In genomic region chr3:51722362-51722761, GRCh38 we compare ENCODE assay signal across 19 cellular contexts. TPM values are rescaled to one million over a fixed set of nuclear protein-coding genes. Genes with fewer than 3 reads are reported as not detected.
DNase-seq lines count a peak whose midpoint lies in the region; ATAC-seq, FAIRE-seq and TF ChIP-seq lines count a peak whose summit lies in the region.
"Had no signal": no experiment of that assay in that cellular context is flagged by ENCODE, and none has a peak within 500 bp of the region (broad histone marks: within the 10 kb centered on the region; RNA-seq: fewer than 3 reads in every experiment).

No MANE protein-coding gene starts in this region.

- H3K36me3 Mint-ChIP-seq in activated CD8-positive, alpha-beta T cell treated with anti-CD3 and anti-CD28 coated beads for 36 hours (ENCODE audit: low read depth): no peaks in the 10 kb centered on the region

- H3K4me1 Mint-ChIP-seq in stimulated activated naive CD8-positive, alpha-beta T cell treated with anti-CD3 and anti-CD28 coated beads, Interleukin-15, amount 100 ng/mL, for 72 hours: peaks cover 45% of the 10 kb centered on the region
- peaks cover 36% of the 10 kb centered on the region for H3K4me1 Mint-ChIP-seq in activated CD8-positive, alpha-beta T cell treated with anti-CD3 and anti-CD28 coated beads for 36 hours (ENCODE audit: low read depth)

- peak; percentile 21; the same call in 1 of the 2 replicates for TF ChIP-seq CTCF in LNCaP clone FGC (IDR thresholded peaks at IDR 0.05; ENCODE audit: control insufficient read depth, extremely low read depth, insufficient read depth)
- peak; percentile 30 for TF ChIP-seq CTCF in activated CD8-positive, alpha-beta T cell treated with anti-CD3 and anti-CD28 coated beads for 36 hours (IDR thresholded peaks at IDR 0.05)

- H3K4me3 ChIP-seq in LNCaP clone FGC (ENCODE audit: low read depth, low read length): no peak overlapping the region
- H3K4me3 ChIP-seq: cardiac muscle cell, lung, upper lobe of left lung had no signal

- POLR2A ChIA-PET in activated CD8-positive, alpha-beta T cell treated with anti-CD3 and anti-CD28 coated beads for 36 hours (lab: Charles Lee): no interaction called here

- H3K4me3 Mint-ChIP-seq in stimulated activated naive CD8-positive, alpha-beta T cell treated with anti-CD3 and anti-CD28 coated beads, Interleukin-15, amount 100 ng/mL, for 72 hours: no peak overlapping the region
- no peak overlapping the region for H3K4me3 Mint-ChIP-seq in activated CD8-positive, alpha-beta T cell treated with anti-CD3 and anti-CD28 coated beads for 36 hours
- H3K4me3 Mint-ChIP-seq: nephron had no signal

- intact Hi-C loops in activated CD8-positive, alpha-beta T cell treated with anti-CD3 and anti-CD28 coated beads for 36 hours (cut with micrococcal nuclease): loop anchor here (5.0 kb wide), 1 partner anchor 80 kb away; no protein-coding TSS in a partner anchor

- no peak for FAIRE-seq in urothelium cell line (lab: Jason Lieb, UNC)

- H3K27me3 Mint-ChIP-seq in stimulated activated naive CD8-positive, alpha-beta T cell treated with anti-CD3 and anti-CD28 coated beads, Interleukin-15, amount 100 ng/mL, for 72 hours: no peaks in the 10 kb centered on the region
- no peaks in the 10 kb centered on the region for H3K27me3 Mint-ChIP-seq in activated CD8-positive, alpha-beta T cell treated with anti-CD3 and anti-CD28 coated beads for 36 hours

- no peaks in the 10 kb centered on the region for H3K9me3 Mint-ChIP-seq in stimulated activated naive CD8-positive, alpha-beta T cell treated with anti-CD3 and anti-CD28 coated beads, Interleukin-15, amount 100 ng/mL, for 72 hours
- peaks cover 2% of the 10 kb centered on the region for H3K9me3 Mint-ChIP-seq in activated CD8-positive, alpha-beta T cell treated with anti-CD3 and anti-CD28 coated beads for 36 hours
- H3K9me3 Mint-ChIP-seq: nephron had no signal

- ATAC-seq in stimulated activated naive CD8-positive, alpha-beta T cell treated with anti-CD3 and anti-CD28 coated beads, Interleukin-15, Interleukin-2, amounts not matched to agents 100 U/mL and 50 U/mL, for 24 hours: no peak
- ATAC-seq in stimulated activated naive CD8-positive, alpha-beta T cell treated with anti-CD3 and anti-CD28 coated beads, Interleukin-15, amount 100 ng/mL, for 72 hours: no peak
- peak; percentile 28 for ATAC-seq in activated CD8-positive, alpha-beta T cell treated with anti-CD3 and anti-CD28 coated beads for 36 hours
- no peak for ATAC-seq in HG02571 (IDR thresholded peaks at IDR 0.05; ENCODE audit: unreplicated experiment)
- ATAC-seq: right cardiac atrium had no signal

- peak; percentile 50 for DNase-seq in stimulated activated naive CD8-positive, alpha-beta T cell treated with anti-CD3 and anti-CD28 coated beads, Interleukin-15, Interleukin-2, amounts not matched to agents 100 U/mL and 50 U/mL, for 24 hours
- no peak for DNase-seq in stimulated activated naive CD8-positive, alpha-beta T cell treated with anti-CD3 and anti-CD28 coated beads, Interleukin-15, amount 100 ng/mL, for 72 hours
- DNase-seq in LNCaP clone FGC (ENCODE audit: low read depth): no peak
- peak; percentile 67 for DNase-seq in activated CD8-positive, alpha-beta T cell treated with anti-CD3 and anti-CD28 coated beads for 36 hours
- DNase-seq in urothelium cell line (ENCODE audit: low spot score): peak; percentile 1
- no peak for DNase-seq in SK-N-DZ (ENCODE audit: low spot score)
- no peak for DNase-seq in SKM-1 treated with dmso at 0.1 percent for 144 hours (lab: John Stamatoyannopoulos, UW; ENCODE audit: unreplicated experiment)
- DNase-seq: activated naive CD4-positive, alpha-beta T cell treated with Interleukin-2 at 50 U/mL for 16 hours; effector memory CD4-positive, alpha-beta T cell; foreskin fibroblast; NCI-H187; right cardiac atrium; stimulated activated CD4-positive, alpha-beta T cell treated with anti-CD3 and anti-CD28 coated beads, Interleukin-4, amount 100 ng/mL, for 24 hours; upper lobe of left lung had no signal

- CTCF ChIA-PET in activated CD8-positive, alpha-beta T cell treated with anti-CD3 and anti-CD28 coated beads for 36 hours (lab: Charles Lee): interaction anchor here (0.7 to 0.8 kb wide), 2 partner anchors 18 to 78 kb away, joined by 3 read pairs; no protein-coding TSS in a partner anchor

- H3K27ac Mint-ChIP-seq in stimulated activated naive CD8-positive, alpha-beta T cell treated with anti-CD3 and anti-CD28 coated beads, Interleukin-15, amount 100 ng/mL, for 72 hours: no peak overlapping the region
- no peak overlapping the region for H3K27ac Mint-ChIP-seq in activated CD8-positive, alpha-beta T cell treated with anti-CD3 and anti-CD28 coated beads for 36 hours
- H3K27ac Mint-ChIP-seq: nephron had no signal

RNA-seq across cellular contexts. Expression of gene GRM2, which starts 15.5 kb away (rescaled TPM):
- under 1 TPM; 0.20 to 0.22 TPM for total RNA-seq in activated CD8-positive, alpha-beta T cell treated with anti-CD3 and anti-CD28 coated beads for 36 hours
- 6.3 and 6.5 TPM in 2 replicates for polyA plus RNA-seq in SK-N-DZ (2014; cell fraction: cytosol; rRNA removed)
- 3.3 and 7.8 TPM in 2 replicates for polyA plus RNA-seq in SK-N-DZ (2014; cell fraction: nucleus; rRNA removed)
- polyA plus RNA-seq: cardiac muscle cell had no signal

RNA-seq across cellular contexts. Expression of gene TEX264, which starts 51.3 kb away (rescaled TPM):
- 10 to 100 TPM; 24.9 to 26.0 TPM for total RNA-seq in activated CD8-positive, alpha-beta T cell treated with anti-CD3 and anti-CD28 coated beads for 36 hours
- 30.5 and 33.3 TPM in 2 replicates for polyA plus RNA-seq in SK-N-DZ (2014; cell fraction: cytosol; rRNA removed)
- polyA plus RNA-seq in SK-N-DZ (2014; cell fraction: nucleus; rRNA removed): 27.6 and 34.4 TPM in 2 replicates

RNA-seq across cellular contexts. Expression of gene IQCF6, which starts 56.7 kb away (rescaled TPM):
- not detected for total RNA-seq in activated CD8-positive, alpha-beta T cell treated with anti-CD3 and anti-CD28 coated beads for 36 hours
- not detected in 2 replicates for polyA plus RNA-seq in SK-N-DZ (2014; cell fraction: cytosol; rRNA removed)
- not detected in 2 replicates for polyA plus RNA-seq in SK-N-DZ (2014; cell fraction: nucleus; rRNA removed)
- total RNA-seq: cardiac muscle cell; lung; right cardiac atrium; T-helper 2 cell treated with Interferon-gamma antibody and Interleukin-4, amounts not matched to agents 100 ng/mL and 5 ng/mL, for 36 hours; upper lobe of left lung had no signal
- polyA plus RNA-seq: cardiac muscle cell, lung, right cardiac atrium had no signal

Comparison
In these comparisons a context has a peak if more than half of its experiments do, and no peak if none do; other contexts are left out.
1. DNase-seq: peak in stimulated activated naive CD8-positive, alpha-beta T cell treated with anti-CD3 and anti-CD28 coated beads, Interleukin-15, Interleukin-2, amounts not matched to agents 100 U/mL and 50 U/mL, for 24 hours (single experiment), activated CD8-positive, alpha-beta T cell treated with anti-CD3 and anti-CD28 coated beads for 36 hours (single experiment) and urothelium cell line (single experiment); none in stimulated activated naive CD8-positive, alpha-beta T cell treated with anti-CD3 and anti-CD28 coated beads, Interleukin-15, amount 100 ng/mL, for 72 hours (0 of 2), LNCaP clone FGC (single experiment), SK-N-DZ (single experiment) and SKM-1 treated with dmso at 0.1 percent for 144 hours (single experiment).